Comparison of ENCODE assay signal across 26 cellular contexts in the genomic region with DNA sequence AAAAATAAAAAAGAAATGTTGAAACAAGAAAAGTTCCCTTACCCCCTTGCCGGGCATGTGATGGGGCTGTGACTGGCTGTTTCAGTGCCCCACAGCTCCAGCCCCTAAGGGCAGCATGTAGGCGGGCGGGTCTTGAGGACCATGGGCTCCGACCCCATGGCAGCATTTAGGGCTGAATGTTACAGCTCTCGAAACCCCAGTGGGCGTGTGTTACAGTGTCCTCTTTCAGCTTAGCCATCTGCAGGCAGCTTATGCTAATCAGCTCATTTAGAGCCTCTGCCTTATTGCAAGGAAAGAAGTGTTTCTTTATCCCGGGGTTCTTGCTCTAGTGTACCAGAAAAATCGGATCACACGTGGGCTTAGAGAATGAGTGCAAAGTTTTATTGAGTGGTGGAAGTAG.
"Had no signal": no experiment of that assay in that cellular context is flagged by ENCODE, and none has a peak within 500 bp of the region (broad histone marks: within the 10 kb centered on the region; RNA-seq: fewer than 3 reads in every experiment).

No MANE protein-coding gene starts in this region.

- H3K27ac ChIP-seq: ascending aorta, brain microvascular endothelial cell, left ventricle myocardium inferior, sigmoid colon, transverse colon had no signal

- H3K27me3 Mint-ChIP-seq: activated T-cell treated with anti-CD3 and anti-CD28 coated beads, Interleukin-2, amount 50 U/mL, for 24 hours; activated T-helper 17 cell treated with anti-CD3 and anti-CD28 coated beads, Interleukin-2, amount 50 U/mL, for 72 hours; progenitor cell of endocrine pancreas; stimulated activated naive B cell treated with anti-CD40 and anti-IgM and Interleukin-4, amounts not matched to agents 10 μg/mL and 1 μg/mL and 100 μg/mL, for 72 hours had no signal

- DNase-seq: activated CD4-positive, alpha-beta T cell treated with anti-CD3 and anti-CD28 coated beads, Interleukin-2, amount 50 U/mL, for 4 hours; activated CD8-positive, alpha-beta memory T cell treated with anti-CD3 and anti-CD28 coated beads for 24 hours; activated CD8-positive, alpha-beta memory T cell treated with anti-CD3 and anti-CD28 coated beads, Interleukin-2, amount 50 U/mL, for 4 hours; activated T-cell treated with anti-CD3 and anti-CD28 coated beads, Interleukin-2, amount 50 U/mL, for 24 hours; brain microvascular endothelial cell; central memory CD4-positive, alpha-beta T cell; effector memory CD4-positive, alpha-beta T cell; foreskin melanocyte; kidney glomerular epithelial cell; left ventricle myocardium inferior; midbrain; natural killer cell; retina; sigmoid colon; stimulated activated CD4-positive, alpha-beta T cell treated with anti-CD3 and anti-CD28 coated beads, Interleukin-2, amount 100 ng/mL, for 48 hours; stimulated activated CD8-positive, alpha-beta memory T cell treated with anti-CD3 and anti-CD28 coated beads, Interleukin-4, amount 100 ng/mL, for 48 hours; stimulated activated naive B cell treated with anti-CD40 and anti-IgM and Interleukin-4, amounts not matched to agents 10 μg/mL and 1 μg/mL and 100 μg/mL, for 72 hours; transverse colon had no signal

- H3K27me3 ChIP-seq: ascending aorta, brain microvascular endothelial cell, sigmoid colon, transverse colon had no signal

- H3K36me3 ChIP-seq: ascending aorta, brain microvascular endothelial cell, left ventricle myocardium inferior, sigmoid colon, transverse colon had no signal

- H3K27ac Mint-ChIP-seq: activated naive CD4-positive, alpha-beta T cell treated with anti-CD3 and anti-CD28 coated beads, Interleukin-2, amount 50 U/mL, for 72 hours; activated T-cell treated with anti-CD3 and anti-CD28 coated beads, Interleukin-2, amount 50 U/mL, for 24 hours; activated T-helper 17 cell treated with anti-CD3 and anti-CD28 coated beads, Interleukin-2, amount 50 U/mL, for 72 hours; natural killer cell; progenitor cell of endocrine pancreas; stimulated activated naive B cell treated with anti-CD40 and anti-IgM and Interleukin-4, amounts not matched to agents 10 μg/mL and 1 μg/mL and 100 μg/mL, for 72 hours had no signal

- H3K4me1 Mint-ChIP-seq: activated T-helper 17 cell treated with anti-CD3 and anti-CD28 coated beads, Interleukin-2, amount 50 U/mL, for 72 hours; natural killer cell; stimulated activated naive B cell treated with anti-CD40 and anti-IgM and Interleukin-4, amounts not matched to agents 10 μg/mL and 1 μg/mL and 100 μg/mL, for 72 hours had no signal

- H3K4me3 Mint-ChIP-seq: activated T-cell treated with anti-CD3 and anti-CD28 coated beads, Interleukin-2, amount 50 U/mL, for 24 hours; activated T-helper 17 cell treated with anti-CD3 and anti-CD28 coated beads, Interleukin-2, amount 50 U/mL, for 72 hours; natural killer cell; stimulated activated naive B cell treated with anti-CD40 and anti-IgM and Interleukin-4, amounts not matched to agents 10 μg/mL and 1 μg/mL and 100 μg/mL, for 72 hours had no signal

- H3K36me3 Mint-ChIP-seq: activated naive CD4-positive, alpha-beta T cell treated with anti-CD3 and anti-CD28 coated beads, Interleukin-2, amount 50 U/mL, for 72 hours; stimulated activated naive B cell treated with anti-CD40 and anti-IgM and Interleukin-4, amounts not matched to agents 10 μg/mL and 1 μg/mL and 100 μg/mL, for 72 hours had no signal

- H3K9me3 ChIP-seq: ascending aorta, sigmoid colon, transverse colon had no signal

- H3K4me1 ChIP-seq: ascending aorta, left ventricle myocardium inferior, sigmoid colon, transverse colon had no signal

- H3K4me3 ChIP-seq: ascending aorta, left ventricle myocardium inferior, sigmoid colon, smooth muscle cell, transverse colon had no signal

- FAIRE-seq: endothelial cell of umbilical vein, TTC549, urothelium cell line had no signal
